ENCODE assay signal across 9 cellular contexts in the genomic region with DNA sequence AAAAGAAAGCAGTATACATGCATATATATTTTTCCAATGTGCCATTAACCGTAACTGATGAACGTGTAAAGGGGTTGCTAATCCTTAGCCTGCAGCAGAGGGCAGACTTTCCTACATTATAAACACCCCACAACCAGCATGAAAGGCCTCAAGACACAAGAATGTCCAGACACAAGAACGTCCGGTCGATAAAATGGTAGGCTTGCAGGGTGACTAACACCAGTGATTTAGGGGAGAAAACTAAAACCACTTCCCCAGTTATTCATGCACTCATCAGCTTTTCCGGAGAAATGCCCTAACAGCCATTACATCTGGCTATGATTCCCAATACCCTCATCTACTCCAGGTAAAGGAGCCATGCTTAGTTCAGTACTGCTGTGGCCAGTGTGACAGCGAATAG. TPM values are rescaled to one million over a fixed set of nuclear protein-coding genes. Genes with fewer than 3 reads are reported as not detected.
DNase-seq lines count a peak whose midpoint lies in the region; ATAC-seq, FAIRE-seq and TF ChIP-seq lines count a peak whose summit lies in the region.
"Had no signal": no experiment of that assay in that cellular context is flagged by ENCODE, and none has a peak within 500 bp of the region (broad histone marks: within the 10 kb centered on the region; RNA-seq: fewer than 3 reads in every experiment).

No MANE protein-coding gene starts in this region.

- H3K27ac ChIP-seq in GM12878 (ENCODE audit: control insufficient read depth, insufficient read depth): no peak overlapping the region

- 0 out of 4 replicates have a peak, but pooled peaks cover 0 to 4% of the 10 kb centered on the region in 2 experiments for H3K27me3 ChIP-seq in GM12878 (replicated peaks in 1 of 2; ENCODE audit: control insufficient read depth in 2 of 2, insufficient read depth in 2 of 2, low read length in 1 of 2)

- H3K79me2 ChIP-seq in GM12878 (ENCODE audit: control insufficient read depth, insufficient read depth, low read length): no peaks in the 10 kb centered on the region

- BruUV-seq in GM12878 (replicated peaks; lab: Mats Ljungman, UMichigan): no TSS peak

- SMC1A ChIA-PET in GM12878 (lab: Charles Lee; ENCODE audit: uncharacterized antibody, unreplicated experiment): no interaction called here

- H3K4me2 ChIP-seq in GM12878 (ENCODE audit: control insufficient read depth, insufficient read depth): no peak overlapping the region

- no peaks in the 10 kb centered on the region for H3K36me3 ChIP-seq in GM12878 (ENCODE audit: control insufficient read depth in 2 of 2, insufficient read depth in 2 of 2, low read length in 1 of 2)

- in situ Hi-C loops in GM12878 (cut with MboI): no loop called here

- no peaks in the 10 kb centered on the region for H3K4me1 Mint-ChIP-seq in activated T-cell treated with anti-CD3 and anti-CD28 coated beads, Interleukin-2, amount 50 U/mL, for 24 hours (ENCODE audit: low read depth)

- peak in 1 of 3 experiments; percentile 42; a peak in 2 of 6 replicates for TF ChIP-seq CTCF in GM12878 (IDR thresholded peaks at IDR 0.05 in 2 of 3, conservative IDR thresholded peaks at IDR 0.05 in 1 of 3; ENCODE audit: control insufficient read depth in 2 of 3, extremely low read depth in 1 of 3, insufficient read depth in 1 of 3, low read depth in 3 of 3, low read length in 3 of 3)

- H3K9me3 Mint-ChIP-seq in activated T-cell treated with anti-CD3 and anti-CD28 coated beads, Interleukin-2, amount 50 U/mL, for 24 hours: no peaks in the 10 kb centered on the region

- no peak overlapping the region for H3K4me3 Mint-ChIP-seq in activated T-cell treated with anti-CD3 and anti-CD28 coated beads, Interleukin-2, amount 50 U/mL, for 24 hours

- H4K20me1 ChIP-seq in GM12878 (ENCODE audit: control insufficient read depth, insufficient read depth): no peaks in the 10 kb centered on the region

- no peak for TF ChIP-seq EP300 in GM12878 (IDR thresholded peaks at IDR 0.05; ENCODE audit: borderline replicate concordance in 1 of 2, control insufficient read depth in 1 of 2, low read depth in 2 of 2, low read length in 2 of 2)

- no peak overlapping the region for H2AFZ ChIP-seq in GM12878 (ENCODE audit: control insufficient read depth, low read depth, low read length)

- no peaks in the 10 kb centered on the region for H3K4me1 ChIP-seq in GM12878 (ENCODE audit: control insufficient read depth, insufficient read depth, low read length)

- CTCF ChIA-PET in GM12878 (lab: Yijun Ruan, JAX): no interaction called here

- DNase-seq in DMS114 treated with DMSO at 0.1 percent for 48 hours (lab: John Stamatoyannopoulos, UW; ENCODE audit: unreplicated experiment) (peak; percentile 10), NAMALWA (ENCODE audit: low spot score) (peak; percentile 1), GM12878 (ENCODE audit: low read depth, low spot score) (no peak), left colon (no peak), DMS79 (lab: John Stamatoyannopoulos, UW) (no peak), activated gamma-delta T cell (lab: John Stamatoyannopoulos, UW) (no peak)
- no peak for DNase-seq in activated CD4-positive, CD25-positive, alpha-beta regulatory T cell treated with anti-CD3 and anti-CD28 coated beads, Interleukin-2, amount 50 U/mL, for 72 hours
- no peak for DNase-seq in activated T-cell treated with anti-CD3 and anti-CD28 coated beads, Interleukin-2, amount 50 U/mL, for 24 hours

- H3K9me3 ChIP-seq in GM12878 (replicated peaks; ENCODE audit: control insufficient read depth, insufficient read depth, low read length): no peaks in the 10 kb centered on the region

- POLR2A ChIA-PET in GM12878 (lab: Charles Lee): no interaction called here

- ATAC-seq in GM12878 (no peak), left colon (peak; percentile 50)

- no peak for TF ChIP-seq POLR2A in GM12878 (IDR thresholded peaks at IDR 0.05; ENCODE audit: low read depth, low read length)

- H3K27ac Mint-ChIP-seq in activated T-cell treated with anti-CD3 and anti-CD28 coated beads, Interleukin-2, amount 50 U/mL, for 24 hours: no peak overlapping the region

- no peak overlapping the region for H3K4me3 ChIP-seq in GM12878

- no peak for FAIRE-seq in GM12878 (lab: Jason Lieb, UNC)
- FAIRE-seq: colon had no signal

- no peak for TF ChIP-seq RAD21 in GM12878 (IDR thresholded peaks at IDR 0.05; ENCODE audit: insufficient read depth, low read depth, low read length)

- H3K27me3 Mint-ChIP-seq in activated T-cell treated with anti-CD3 and anti-CD28 coated beads, Interleukin-2, amount 50 U/mL, for 24 hours: no peaks in the 10 kb centered on the region

- intact Hi-C loops in GM12878 (cut with micrococcal nuclease; ENCODE audit: unreplicated experiment): no loop called here
- intact Hi-C loops in left colon (cut with DNase I, micrococcal nuclease): no loop called here

- 22% methylated on average over 7 of the region's 7 CpGs for WGBS in GM12878 (ENCODE audit: insufficient coverage, insufficient replicate concordance, low lambda C conversion rate, missing lambda C conversion rate)

- RAD21 ChIA-PET in GM12878 (lab: Charles Lee; ENCODE audit: unreplicated experiment): no interaction called here

- no peak overlapping the region for H3K9ac ChIP-seq in GM12878 (ENCODE audit: control insufficient read depth, insufficient read depth, low read length)

- no peaks in the 10 kb centered on the region for H3K36me3 Mint-ChIP-seq in activated T-cell treated with anti-CD3 and anti-CD28 coated beads, Interleukin-2, amount 50 U/mL, for 24 hours (ENCODE audit: low read depth)

TF ChIP-seq in GM12878, 131 proteins besides CTCF, POLR2A, EP300 and RAD21:
- TF ChIP-seq SMC3 (IDR thresholded peaks at IDR 0.05; ENCODE audit: borderline replicate concordance, low read length) (peak; percentile 32; the same call in 1 of the 2 replicates), TARDBP (IDR thresholded peaks at IDR 0.05; ENCODE audit: borderline replicate concordance) (no peak), SIX5 (IDR thresholded peaks at IDR 0.05; ENCODE audit: low read depth, low read length, severe bottlenecking) (no peak)

RNA-seq across cellular contexts. Expression of a gene that starts 57.4 kb away (rescaled TPM):
- not detected in 2 replicates for total RNA-seq in GM12878 (2013; cell fraction: nucleolus; rRNA removed)
- total RNA-seq in GM12878 (2014; rRNA removed) (not detected in 2 replicates), GM12878 (2014; rRNA removed; fragmentation: Illumina TruSeq; extraction: Trizol) (not detected in 2 replicates), GM12878 (2021) (not detected in 2 replicates), left colon (not detected)
- polyA plus RNA-seq in GM12878 (2011; ENCODE audit: low read depth): not detected
- polyA plus RNA-seq in GM12878 (2011; rRNA removed) (0.08 TPM in 1 of 2 replicates, not detected in the other), GM12878 (2014; fragmentation: Illumina TruSeq; extraction: Trizol) (not detected in 2 replicates), GM12878 (2014; fragmentation: Nextera tagmentation; extraction: Ambion mirVana) (not detected), GM12878 (2014; rRNA removed) (not detected in 2 replicates), GM12878 (2016; fragmentation: Nextera tagmentation; extraction: Ambion mirVana) (not detected)
- 0.05 and 0.07 TPM in 2 replicates for polyA plus RNA-seq in GM12878 (2011; cell fraction: cytosol; rRNA removed)
- not detected in 2 replicates for polyA plus RNA-seq in GM12878 (2011; cell fraction: nucleus; rRNA removed)
- polyA plus RNA-seq in GM12878 (2012): not detected in 2 replicates
- polyA minus RNA-seq in GM12878 (2011; rRNA and poly(A)+ RNA removed): not detected in 2 replicates
- not detected in 2 replicates for polyA minus RNA-seq in GM12878 (2011; cell fraction: cytosol; rRNA and poly(A)+ RNA removed)
- polyA minus RNA-seq in GM12878 (2011; cell fraction: nucleus; rRNA and poly(A)+ RNA removed): not detected in 2 replicates

Comparison
In these comparisons a context has a peak if more than half of its experiments do, and no peak if none do; other contexts are left out.
1. DNase-seq: peak in DMS114 treated with DMSO at 0.1 percent for 48 hours (single experiment) and NAMALWA (single experiment); none in GM12878 (single experiment), left colon (0 of 2), DMS79 (single experiment), activated CD4-positive, CD25-positive, alpha-beta regulatory T cell treated with anti-CD3 and anti-CD28 coated beads, Interleukin-2, amount 50 U/mL, for 72 hours (single experiment), activated gamma-delta T cell (single experiment) and activated T-cell treated with anti-CD3 and anti-CD28 coated beads, Interleukin-2, amount 50 U/mL, for 24 hours (single experiment).